ENCODE assay signal across 10 cellular contexts in genomic region chr3:113212845-113213375, GRCh38. TPM values are rescaled to one million over a fixed set of nuclear protein-coding genes. Genes with fewer than 3 reads are reported as not detected.
DNase-seq lines count a peak whose midpoint lies in the region; ATAC-seq and TF ChIP-seq lines count a peak whose summit lies in the region.
"Had no signal": no experiment of that assay in that cellular context is flagged by ENCODE, and none has a peak within 500 bp of the region (broad histone marks: within the 10 kb centered on the region; RNA-seq: fewer than 3 reads in every experiment).

No MANE protein-coding gene starts in this region.

- H3K4me2 ChIP-seq in SK-N-SH, result peak overlapping the region; percentile 78

- H3K27me3 ChIP-seq in SK-N-SH (ENCODE audit: insufficient read depth) (no peaks in the 10 kb centered on the region), left lung (peaks cover 6 to 69% of the 10 kb centered on the region in 2 donors), subcutaneous abdominal adipose tissue (ENCODE audit: control insufficient read depth in 5 of 5, insufficient read depth in 4 of 5, low read length in 5 of 5) (peaks cover 0 to 14% (median 10%) of the 10 kb centered on the region in 5 donors)
- H3K27me3 ChIP-seq in CD4-positive, alpha-beta T cell (ENCODE audit: control insufficient read depth, insufficient read depth, low read length), result peaks cover 56% of the 10 kb centered on the region

- TF ChIP-seq EP300 in SK-N-SH (IDR thresholded peaks at IDR 0.05; ENCODE audit: borderline replicate concordance in 1 of 2, low read depth in 1 of 2, low read length in 1 of 2), result no peak

- H3K79me2 ChIP-seq in SK-N-SH (ENCODE audit: insufficient read depth), result 0 out of 2 replicates have a peak, but pooled peaks cover 4% of the 10 kb centered on the region

- peak overlapping the region; percentile 73 for H2AFZ ChIP-seq in SK-N-SH (ENCODE audit: low read depth)

- H3K4me1 ChIP-seq in SK-N-SH (ENCODE audit: control insufficient read depth in 1 of 2, insufficient read depth in 2 of 2, low read depth in 1 of 2, low read length in 1 of 2) (peaks cover 0 to 22% of the 10 kb centered on the region in 2 experiments; a peak in 2 of 4 replicates), left lung (peaks cover 0 to 19% of the 10 kb centered on the region in 2 donors), subcutaneous abdominal adipose tissue (ENCODE audit: control insufficient read depth in 5 of 5, insufficient read depth in 5 of 5, low read length in 5 of 5) (peaks cover 0 to 24% (median 19%) of the 10 kb centered on the region in 5 donors)

- 81% methylated on average over 4 of the region's 4 CpGs for WGBS in SK-N-SH (ENCODE audit: low lambda C conversion rate)

- no peaks in the 10 kb centered on the region for H3K9me2 ChIP-seq in SK-N-SH

- no peaks in the 10 kb centered on the region for H3F3A ChIP-seq in SK-N-SH (replicated peaks; ENCODE audit: insufficient read depth)

- H3K27ac ChIP-seq in SK-N-SH (ENCODE audit: low read depth in 2 of 2, low read length in 1 of 2) (peak overlapping the region in 1 of 2 experiments; percentile 74; a peak in 1 of 4 replicates), left lung (no peak overlapping the region), subcutaneous abdominal adipose tissue (ENCODE audit: low read depth, low read length) (peak overlapping the region; percentile 60)
- H3K27ac ChIP-seq in CD4-positive, alpha-beta T cell (ENCODE audit: low read depth, low read length), result no peak overlapping the region

- POLR2A ChIA-PET in SK-N-SH (lab: Yijun Ruan, JAX), result interaction anchor here (1.1 kb wide), 1 partner anchor 65 kb away, joined by 3 read pairs; no protein-coding TSS in a partner anchor
- POLR2A ChIA-PET in CD4-positive, alpha-beta T cell (lab: Charles Lee), result no interaction called here

- no peaks in the 10 kb centered on the region for H3K9me3 ChIP-seq in SK-N-SH
- no peaks in the 10 kb centered on the region for H3K9me3 ChIP-seq in left lung
- no peaks in the 10 kb centered on the region for H3K9me3 ChIP-seq in subcutaneous abdominal adipose tissue (ENCODE audit: control insufficient read depth in 5 of 5, low read length in 5 of 5)
- H3K9me3 ChIP-seq in CD4-positive, alpha-beta T cell (ENCODE audit: control insufficient read depth, low read length), result no peaks in the 10 kb centered on the region

- H3K27me3 Mint-ChIP-seq in CD4-positive, alpha-beta T cell, result peaks cover 69% of the 10 kb centered on the region

- H3K36me3 ChIP-seq in SK-N-SH (replicated peaks in 1 of 2; ENCODE audit: control insufficient read depth in 1 of 2, insufficient read depth in 2 of 2, low read length in 1 of 2), result peaks cover 3 to 13% of the 10 kb centered on the region in 2 experiments
- H3K36me3 ChIP-seq in left lung, result no peaks in the 10 kb centered on the region
- peaks cover 0 to 4% (median 0%) of the 10 kb centered on the region in 5 donors for H3K36me3 ChIP-seq in subcutaneous abdominal adipose tissue (ENCODE audit: control insufficient read depth in 5 of 5, insufficient read depth in 5 of 5, low read length in 5 of 5)

- in situ Hi-C loops in astrocyte of the spinal cord (cut with HindIII; ENCODE audit: low sequenced_read_pairs), result no loop called here

- no peaks in the 10 kb centered on the region for H3K36me3 Mint-ChIP-seq in CD4-positive, alpha-beta T cell (ENCODE audit: low read depth)

- peak overlapping the region; percentile 72; the same call in 1 of the 2 replicates for H3K9ac ChIP-seq in SK-N-SH
- H3K9ac ChIP-seq in subcutaneous abdominal adipose tissue (ENCODE audit: low read length in 5 of 5), result peak overlapping the region in 3 of 5 donors; percentile 22 to 66 (median 53)

- H3K9me3 Mint-ChIP-seq in CD4-positive, alpha-beta T cell, result no peaks in the 10 kb centered on the region

- TF ChIP-seq CTCF in SK-N-SH (IDR thresholded peaks at IDR 0.05), result no peak
- TF ChIP-seq CTCF in astrocyte of the spinal cord (IDR thresholded peaks at IDR 0.05; ENCODE audit: low read depth, low read length), result no peak
- TF ChIP-seq CTCF in left lung (IDR thresholded peaks at IDR 0.05), result no peak
- TF ChIP-seq CTCF in CD4-positive, alpha-beta T cell (IDR thresholded peaks at IDR 0.05), result no peak

- ATAC-seq in SK-N-SH treated with all-trans-retinoic acid at 6 μM for 48 hours (no peak), left lung (no peak), HG03108 (IDR thresholded peaks at IDR 0.05; ENCODE audit: unreplicated experiment) (no peak)
- no peak for ATAC-seq in CD4-positive, alpha-beta T cell (ENCODE audit: poor library complexity)

- no peaks in the 10 kb centered on the region for H4K20me1 ChIP-seq in SK-N-SH (ENCODE audit: insufficient read depth)

- no peak for TF ChIP-seq RAD21 in SK-N-SH (IDR thresholded peaks at IDR 0.05; ENCODE audit: low read length)

- CTCF ChIA-PET in SK-N-SH (lab: Yijun Ruan, JAX), result interaction anchor here (0.9 to 2.9 kb wide), 3 partner anchors 52 to 126 kb away, joined by 3 to 12 read pairs (median 4); no protein-coding TSS in a partner anchor
- CTCF ChIA-PET in CD4-positive, alpha-beta T cell (lab: Charles Lee), result no interaction called here

- no peak overlapping the region for H3K27ac Mint-ChIP-seq in CD4-positive, alpha-beta T cell

- H3K4me3 ChIP-seq in SK-N-SH (ENCODE audit: low read depth in 2 of 2, low read length in 1 of 2), result peak overlapping the region; percentile 68 to 75
- peak overlapping the region; percentile 76 for H3K4me3 ChIP-seq in astrocyte of the spinal cord (ENCODE audit: low read depth, low read length)
- peak overlapping the region; percentile 47 to 48 for H3K4me3 ChIP-seq in left lung
- peak overlapping the region; percentile 63 to 82 (median 69) for H3K4me3 ChIP-seq in subcutaneous abdominal adipose tissue (ENCODE audit: low read depth in 1 of 5, low read length in 5 of 5)

- intact Hi-C loops in left lung (cut with DNase I), result no loop called here
- intact Hi-C loops in CD4-positive, alpha-beta T cell (cut with DNase I, micrococcal nuclease), result no loop called here

- DNase-seq in SK-N-SH (no peak), astrocyte of the spinal cord (ENCODE audit: low read depth, low spot score) (no peak), left lung (no peak), DMS53 (lab: John Stamatoyannopoulos, UW) (no peak)
- DNase-seq in CD4-positive, alpha-beta T cell, result no peak
- DNase-seq: effector CD8-positive, alpha-beta T cell; SHP77 had no signal

- peaks cover 11% of the 10 kb centered on the region for H3K4me1 Mint-ChIP-seq in CD4-positive, alpha-beta T cell (ENCODE audit: low read depth)

- no peak overlapping the region for H3K4me3 Mint-ChIP-seq in CD4-positive, alpha-beta T cell

TF ChIP-seq in SK-N-SH, 30 proteins besides CTCF, POLR2A, EP300 and RAD21 (continues in another document):
- TF ChIP-seq, protein P1, sequence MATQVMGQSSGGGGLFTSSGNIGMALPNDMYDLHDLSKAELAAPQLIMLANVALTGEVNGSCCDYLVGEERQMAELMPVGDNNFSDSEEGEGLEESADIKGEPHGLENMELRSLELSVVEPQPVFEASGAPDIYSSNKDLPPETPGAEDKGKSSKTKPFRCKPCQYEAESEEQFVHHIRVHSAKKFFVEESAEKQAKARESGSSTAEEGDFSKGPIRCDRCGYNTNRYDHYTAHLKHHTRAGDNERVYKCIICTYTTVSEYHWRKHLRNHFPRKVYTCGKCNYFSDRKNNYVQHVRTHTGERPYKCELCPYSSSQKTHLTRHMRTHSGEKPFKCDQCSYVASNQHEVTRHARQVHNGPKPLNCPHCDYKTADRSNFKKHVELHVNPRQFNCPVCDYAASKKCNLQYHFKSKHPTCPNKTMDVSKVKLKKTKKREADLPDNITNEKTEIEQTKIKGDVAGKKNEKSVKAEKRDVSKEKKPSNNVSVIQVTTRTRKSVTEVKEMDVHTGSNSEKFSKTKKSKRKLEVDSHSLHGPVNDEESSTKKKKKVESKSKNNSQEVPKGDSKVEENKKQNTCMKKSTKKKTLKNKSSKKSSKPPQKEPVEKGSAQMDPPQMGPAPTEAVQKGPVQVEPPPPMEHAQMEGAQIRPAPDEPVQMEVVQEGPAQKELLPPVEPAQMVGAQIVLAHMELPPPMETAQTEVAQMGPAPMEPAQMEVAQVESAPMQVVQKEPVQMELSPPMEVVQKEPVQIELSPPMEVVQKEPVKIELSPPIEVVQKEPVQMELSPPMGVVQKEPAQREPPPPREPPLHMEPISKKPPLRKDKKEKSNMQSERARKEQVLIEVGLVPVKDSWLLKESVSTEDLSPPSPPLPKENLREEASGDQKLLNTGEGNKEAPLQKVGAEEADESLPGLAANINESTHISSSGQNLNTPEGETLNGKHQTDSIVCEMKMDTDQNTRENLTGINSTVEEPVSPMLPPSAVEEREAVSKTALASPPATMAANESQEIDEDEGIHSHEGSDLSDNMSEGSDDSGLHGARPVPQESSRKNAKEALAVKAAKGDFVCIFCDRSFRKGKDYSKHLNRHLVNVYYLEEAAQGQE (IDR thresholded peaks at IDR 0.05; ENCODE audit: low read depth, low read length), result no peak
- no peak for TF ChIP-seq NRF1 (IDR thresholded peaks at IDR 0.05; ENCODE audit: low read depth, low read length)

TF ChIP-seq in SK-N-SH treated with all-trans-retinoic acid at 6 μM for 48 hours, 23 proteins besides CTCF, POLR2A, EP300 and RAD21:
- no peak for TF ChIP-seq ARNTL (CRISPR knock-in tag; IDR thresholded peaks at IDR 0.05; ENCODE audit: borderline replicate concordance, low read depth)
- TF ChIP-seq ZNF70 (CRISPR knock-in tag; IDR thresholded peaks at IDR 0.05), result no peak
- TF ChIP-seq PPARA (CRISPR knock-in tag; IDR thresholded peaks at IDR 0.05; ENCODE audit: borderline replicate concordance), result no peak
- TF ChIP-seq TOX (CRISPR knock-in tag; IDR thresholded peaks at IDR 0.05; ENCODE audit: borderline replicate concordance), result no peak
- TF ChIP-seq ZC3H10 (CRISPR knock-in tag; IDR thresholded peaks at IDR 0.05), result no peak
- TF ChIP-seq ESRRG (CRISPR knock-in tag; IDR thresholded peaks at IDR 0.05), result no peak
- TF ChIP-seq ZFP30 (CRISPR knock-in tag; IDR thresholded peaks at IDR 0.05), result no peak
TF ChIP-seq in SK-N-SH treated with all-trans-retinoic acid at 6 μM for 48 hours: peak in this region for 0.

RNA-seq across cellular contexts. Expression of gene BOC, which starts 1.6 kb away (rescaled TPM):
- 5.8 and 6.6 TPM in 2 replicates for polyA plus RNA-seq in SK-N-SH (2012; rRNA removed)
- 3.3 and 4.6 TPM in 2 replicates for polyA plus RNA-seq in SK-N-SH (2012; cell fraction: cytosol; rRNA removed)
- 9.4 and 11.2 TPM in 2 replicates for polyA plus RNA-seq in SK-N-SH (2012; cell fraction: nucleus; rRNA removed)
- total RNA-seq in left lung, result 10 to 100 TPM in 1 of 2 donors, 1 to 10 TPM in 1; 6.0 to 19.6 TPM
- not detected for total RNA-seq in CD4-positive, alpha-beta T cell

Comparison
In these comparisons a context has a peak if more than half of its experiments do, and no peak if none do; other contexts are left out.
1. RNA of gene BOC, which starts 1.6 kb away (total RNA-seq): 6.0 to 19.6 TPM in left lung; not detected in CD4-positive, alpha-beta T cell; every median in the first group is over 4 times any median in the second.
2. Peak in every context shown above with its lines, with median percentiles within 50 percentile points of each other: H3K4me3 ChIP-seq.